Comparison of ENCODE assay signal across 24 cellular contexts in genomic region chr11:92131289-92131890, GRCh38.
A peak's percentile ranks its signal among the peaks of the same experiment; 100 is the strongest.
DNase-seq lines count a peak whose midpoint lies in the region; ATAC-seq and TF ChIP-seq lines count a peak whose summit lies in the region.
"Had no signal": no experiment of that assay in that cellular context is flagged by ENCODE, and none has a peak within 500 bp of the region (broad histone marks: within the 10 kb centered on the region; RNA-seq: fewer than 3 reads in every experiment).

No MANE protein-coding gene starts in this region.

- DNase-seq in AG09309 (ENCODE audit: low read depth) = peak; percentile 18
- DNase-seq in M059J (ENCODE audit: low read depth) = peak; percentile 71
- DNase-seq in cardiac fibroblast (ENCODE audit: low read depth in 2 of 2) = peak; percentile 45 to 74
- peak; percentile 2 for DNase-seq in mesenchymal stem cell
- DNase-seq in stimulated activated CD4-positive, alpha-beta T cell treated with anti-CD3 and anti-CD28 coated beads, Interleukin-4, amount 100 ng/mL, for 4 hours = no peak
- DNase-seq in testis = no peak
- DNase-seq in activated T-cell treated with anti-CD3 and anti-CD28 coated beads, Interleukin-2, amount 50 U/mL, for 72 hours = no peak
- DNase-seq: activated B cell treated with CpG ODN at 0.5 μM for 24 hours; activated CD8-positive, alpha-beta T cell treated with anti-CD3 and anti-CD28 coated beads for 36 hours; activated naive CD4-positive, alpha-beta T cell treated with Interleukin-2 at 50 U/mL for 16 hours; anterior cingulate cortex; CD4-positive, CD25-positive, alpha-beta regulatory T cell; cerebellar nuclear complex; effector CD4-positive, alpha-beta T cell; GF-D8; glutamatergic neuron; NCI-H1092; NCI-H2081; NCI-H446 treated with DMSO at 0.1 percent for 48 hours; NK-92 treated with Interleukin-12 subunit alpha and Interleukin-12 subunit beta, amount 100 ng/mL, for 24 hours; T-helper 9 cell had no signal

- H2BK15ac ChIP-seq in mesenchymal stem cell (ENCODE audit: low read depth, poor library complexity, severe bottlenecking) = no peak overlapping the region

- no peak overlapping the region for H3K4me2 ChIP-seq in mesenchymal stem cell (ENCODE audit: low read length, poor library complexity, severe bottlenecking)

- H3K36me3 ChIP-seq in mesenchymal stem cell (ENCODE audit: control insufficient read depth in 1 of 2, insufficient read depth in 2 of 2, low read depth in 1 of 2, low read length in 2 of 2) (no peaks in the 10 kb centered on the region), testis (ENCODE audit: low read depth, missing control alignments) (no peaks in the 10 kb centered on the region)
- H3K36me3 ChIP-seq: esophagus muscularis mucosa had no signal

- H3K27me3 ChIP-seq in mesenchymal stem cell (ENCODE audit: control insufficient read depth in 1 of 2, insufficient read depth in 1 of 2, low read length in 2 of 2) (no peaks in the 10 kb centered on the region), testis (no peaks in the 10 kb centered on the region)
- H3K27me3 ChIP-seq: esophagus muscularis mucosa had no signal

- H3K27ac Mint-ChIP-seq in activated T-cell treated with anti-CD3 and anti-CD28 coated beads, Interleukin-2, amount 50 U/mL, for 72 hours = no peak overlapping the region
- H3K27ac Mint-ChIP-seq: activated B cell treated with CpG ODN at 0.5 μM for 24 hours; activated CD8-positive, alpha-beta T cell treated with anti-CD3 and anti-CD28 coated beads for 36 hours; CD4-positive, CD25-positive, alpha-beta regulatory T cell had no signal

- H4K91ac ChIP-seq in mesenchymal stem cell (ENCODE audit: low read length) = no peak overlapping the region

- no peaks in the 10 kb centered on the region for H3K4me1 Mint-ChIP-seq in activated T-cell treated with anti-CD3 and anti-CD28 coated beads, Interleukin-2, amount 50 U/mL, for 72 hours (ENCODE audit: low read depth)
- H3K4me1 Mint-ChIP-seq: activated B cell treated with CpG ODN at 0.5 μM for 24 hours; CD4-positive, CD25-positive, alpha-beta regulatory T cell had no signal

- H3K23ac ChIP-seq in mesenchymal stem cell (ENCODE audit: low read length in 2 of 2) = no peak overlapping the region

- no peak overlapping the region for H2AFZ ChIP-seq in mesenchymal stem cell (ENCODE audit: low read depth, low read length)

- no peak overlapping the region for H4K8ac ChIP-seq in mesenchymal stem cell (ENCODE audit: low read length)

- intact Hi-C loops in testis (cut with DNase I; ENCODE audit: low total_unique reads) = no loop called here

- 83% methylated on average over 4 of the region's 4 CpGs for WGBS in mesenchymal stem cell
- WGBS in testis, 2 donors = 78 to 94% methylated on average over 4 of the region's 4 CpGs

- H3K9me3 Mint-ChIP-seq in activated T-cell treated with anti-CD3 and anti-CD28 coated beads, Interleukin-2, amount 50 U/mL, for 72 hours = peaks cover 7 to 8% of the 10 kb centered on the region in 2 donors
- H3K9me3 Mint-ChIP-seq: activated B cell treated with CpG ODN at 0.5 μM for 24 hours had no signal

- no peak for TF ChIP-seq CTCF in AG09309 (IDR thresholded peaks at IDR 0.05; ENCODE audit: control insufficient read depth, insufficient read depth, low read depth, low read length, missing control alignments)
- TF ChIP-seq CTCF in cardiac fibroblast (IDR thresholded peaks at IDR 0.05; ENCODE audit: low read depth, low read length) = no peak
- TF ChIP-seq CTCF in testis (IDR thresholded peaks at IDR 0.05) = no peak

- no peak overlapping the region for H2BK120ac ChIP-seq in mesenchymal stem cell (ENCODE audit: low read depth, low read length)

- H3K4me3 Mint-ChIP-seq in activated T-cell treated with anti-CD3 and anti-CD28 coated beads, Interleukin-2, amount 50 U/mL, for 72 hours = no peak overlapping the region
- H3K4me3 Mint-ChIP-seq: activated B cell treated with CpG ODN at 0.5 μM for 24 hours; activated CD8-positive, alpha-beta T cell treated with anti-CD3 and anti-CD28 coated beads for 36 hours; CD4-positive, CD25-positive, alpha-beta regulatory T cell had no signal

- H3K9ac ChIP-seq in mesenchymal stem cell (ENCODE audit: low read length) = no peak overlapping the region

- H3K27ac ChIP-seq in mesenchymal stem cell (ENCODE audit: low read length, poor library complexity, severe bottlenecking) (no peak overlapping the region), testis (no peak overlapping the region)
- H3K27ac ChIP-seq: esophagus muscularis mucosa had no signal

- no peaks in the 10 kb centered on the region for H3K79me1 ChIP-seq in mesenchymal stem cell (replicated peaks; ENCODE audit: low read length, poor library complexity, severe bottlenecking)

- no peak overlapping the region for H3K14ac ChIP-seq in mesenchymal stem cell (ENCODE audit: low read length in 2 of 2)

- no peak overlapping the region for H2BK5ac ChIP-seq in mesenchymal stem cell (ENCODE audit: low read depth, low read length, poor library complexity, severe bottlenecking)

- no peak for ATAC-seq in HG03354 (IDR thresholded peaks at IDR 0.05; ENCODE audit: poor library complexity, severe bottlenecking, unreplicated experiment)
- ATAC-seq in activated T-cell treated with anti-CD3 and anti-CD28 coated beads, Interleukin-2, amount 50 U/mL, for 72 hours (replicated peaks in 1 of 2) = no peak
- ATAC-seq: activated CD8-positive, alpha-beta T cell treated with anti-CD3 and anti-CD28 coated beads for 36 hours; GM12878 had no signal

- H3K4me1 ChIP-seq in mesenchymal stem cell (ENCODE audit: control insufficient read depth, insufficient read depth, low read depth, low read length) (no peaks in the 10 kb centered on the region), testis (no peaks in the 10 kb centered on the region)

- no peak overlapping the region for H2BK12ac ChIP-seq in mesenchymal stem cell (ENCODE audit: low read length in 2 of 2)

- no peak for TF ChIP-seq POLR2A in testis (IDR thresholded peaks at IDR 0.05)

- H3K9me3 ChIP-seq in mesenchymal stem cell (ENCODE audit: control insufficient read depth, low read length) (no peaks in the 10 kb centered on the region), testis (no peaks in the 10 kb centered on the region)
- H3K9me3 ChIP-seq: esophagus muscularis mucosa had no signal

- no peak overlapping the region for H3K4ac ChIP-seq in mesenchymal stem cell (ENCODE audit: low read depth in 1 of 2, low read length in 2 of 2)

- H3K18ac ChIP-seq in mesenchymal stem cell (ENCODE audit: low read depth in 1 of 2, low read length in 2 of 2) = no peak overlapping the region

- H2AK5ac ChIP-seq in mesenchymal stem cell (ENCODE audit: low read length, severe bottlenecking) = no peak overlapping the region

- H3K36me3 Mint-ChIP-seq in activated T-cell treated with anti-CD3 and anti-CD28 coated beads, Interleukin-2, amount 50 U/mL, for 72 hours (ENCODE audit: insufficient read depth in 2 of 2) = peaks cover 0 to 1% of the 10 kb centered on the region in 2 donors
- H3K36me3 Mint-ChIP-seq: CD4-positive, CD25-positive, alpha-beta regulatory T cell had no signal

- H3K4me3 ChIP-seq in AG09309 (ENCODE audit: control insufficient read depth, low read depth, low read length) (no peak overlapping the region), cardiac fibroblast (replicated peaks in 1 of 2; ENCODE audit: low read depth in 2 of 2, low read length in 2 of 2) (no peak overlapping the region), mesenchymal stem cell (ENCODE audit: insufficient read depth in 1 of 2, low read depth in 1 of 2, low read length in 2 of 2) (peak overlapping the region in 1 of 2 experiments; percentile 37), testis (no peak overlapping the region)
- H3K4me3 ChIP-seq: esophagus muscularis mucosa, GM12878 had no signal

- no peaks in the 10 kb centered on the region for H3K27me3 Mint-ChIP-seq in activated T-cell treated with anti-CD3 and anti-CD28 coated beads, Interleukin-2, amount 50 U/mL, for 72 hours (ENCODE audit: low read depth)
- H3K27me3 Mint-ChIP-seq: activated B cell treated with CpG ODN at 0.5 μM for 24 hours; activated CD8-positive, alpha-beta T cell treated with anti-CD3 and anti-CD28 coated beads for 36 hours; CD4-positive, CD25-positive, alpha-beta regulatory T cell had no signal

Comparison
In these comparisons a context has a peak if more than half of its experiments do, and no peak if none do; other contexts are left out.
1. DNase-seq: peak in AG09309 (single experiment), M059J (single experiment), cardiac fibroblast (2 of 2) and mesenchymal stem cell (single experiment); none in stimulated activated CD4-positive, alpha-beta T cell treated with anti-CD3 and anti-CD28 coated beads, Interleukin-4, amount 100 ng/mL, for 4 hours (0 of 2), testis (single experiment) and activated T-cell treated with anti-CD3 and anti-CD28 coated beads, Interleukin-2, amount 50 U/mL, for 72 hours (0 of 2).